Comparison of ENCODE assay signal across 8 cellular contexts in the genomic region with DNA sequence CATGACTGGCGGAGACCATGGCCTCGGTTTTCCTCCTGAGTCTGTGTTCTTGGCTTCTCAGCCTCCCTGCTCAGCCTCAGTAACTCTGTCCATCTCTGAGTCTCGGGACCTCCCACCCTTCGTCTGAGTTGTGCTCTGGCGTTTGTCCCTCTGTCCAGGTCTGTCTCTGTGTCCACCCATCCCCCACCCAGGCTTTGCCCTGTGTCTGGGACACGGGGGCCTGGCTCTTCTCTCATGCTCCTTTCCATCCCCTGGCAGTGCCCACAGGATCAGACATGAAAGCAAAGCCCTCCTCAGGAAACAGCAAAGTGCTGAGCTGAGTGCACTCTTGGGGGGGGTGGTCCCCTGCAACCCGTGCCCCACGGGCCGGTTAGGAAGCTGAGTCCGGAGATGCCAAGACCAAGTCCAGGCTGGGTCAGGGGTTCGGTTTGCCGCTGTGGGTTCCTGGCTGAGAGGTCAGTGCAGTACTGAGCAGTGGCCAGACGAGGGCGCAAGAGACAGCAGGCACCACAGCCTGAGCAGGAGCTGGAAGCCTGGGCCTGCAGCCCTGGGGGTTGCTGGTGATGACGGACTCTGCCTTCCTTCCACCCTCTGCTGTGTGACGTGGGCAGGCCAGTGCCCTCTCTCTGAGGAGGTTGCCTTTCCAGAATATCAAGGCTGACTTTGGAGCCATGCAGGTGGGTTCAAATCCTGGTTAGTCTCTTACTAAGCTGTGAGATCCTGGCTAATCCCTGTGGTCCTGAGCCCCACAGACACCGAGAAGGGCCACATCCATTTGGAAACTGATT. TPM values are rescaled to one million over a fixed set of nuclear protein-coding genes. Genes with fewer than 3 reads are reported as not detected.
DNase-seq lines count a peak whose midpoint lies in the region; ATAC-seq and TF ChIP-seq lines count a peak whose summit lies in the region.

No MANE protein-coding gene starts in this region.

- intact Hi-C loops in activated CD4-positive, alpha-beta T cell treated with anti-CD3 and anti-CD28 coated beads for 36 hours (cut with DNase I, micrococcal nuclease), result loop anchor here (1.0 to 5.0 kb wide), 7 partner anchors 49 to 349 kb away; partner anchors contain the start of genes ANKFY1 (in 1 of the 2) and ATP2A3 (in 1 of the 2)
- intact Hi-C loops in left lung (cut with DNase I), result loop anchor here in 1 of 2 donors (10.0 kb wide), 1 partner anchor 91 kb away; no protein-coding TSS in a partner anchor

- no peaks in the 10 kb centered on the region for H3K36me3 ChIP-seq in left lung

- POLR2A ChIA-PET in activated CD4-positive, alpha-beta T cell treated with anti-CD3 and anti-CD28 coated beads for 36 hours (lab: Charles Lee), result interaction anchor here (0.6 kb wide), 1 partner anchor 999 kb away, joined by 3 read pairs; no protein-coding TSS in a partner anchor

- DNase-seq in NCI-H2196 (lab: John Stamatoyannopoulos, UW; ENCODE audit: unreplicated experiment), result peak; percentile 50
- peak; percentile 92 for DNase-seq in activated CD4-positive, alpha-beta T cell treated with anti-CD3 and anti-CD28 coated beads for 36 hours
- DNase-seq in cerebellar cortex (ENCODE audit: low spot score), result peak; percentile 77
- DNase-seq in left lung, result peak; percentile 86 to 96
- peak; percentile 83 to 87 for DNase-seq in stimulated activated CD4-positive, alpha-beta T cell treated with anti-CD3 and anti-CD28 coated beads, Interleukin-2, amount 100 ng/mL, for 48 hours

- peaks cover 52% of the 10 kb centered on the region for H3K4me1 Mint-ChIP-seq in activated CD4-positive, alpha-beta T cell treated with anti-CD3 and anti-CD28 coated beads for 36 hours

- no peaks in the 10 kb centered on the region for H3K9me3 Mint-ChIP-seq in activated CD4-positive, alpha-beta T cell treated with anti-CD3 and anti-CD28 coated beads for 36 hours (ENCODE audit: low read depth)

- H3K4me3 Mint-ChIP-seq in activated CD4-positive, alpha-beta T cell treated with anti-CD3 and anti-CD28 coated beads for 36 hours, result no peak overlapping the region

- TF ChIP-seq CTCF in GM12873 (IDR thresholded peaks at IDR 0.05; ENCODE audit: insufficient read depth, low read depth, low read length, missing control alignments) (peak; percentile 100), left lung (IDR thresholded peaks at IDR 0.05) (peak; percentile 97)

- peak overlapping the region; percentile 42 for H3K27ac Mint-ChIP-seq in activated CD4-positive, alpha-beta T cell treated with anti-CD3 and anti-CD28 coated beads for 36 hours

- H3K27me3 Mint-ChIP-seq in activated CD4-positive, alpha-beta T cell treated with anti-CD3 and anti-CD28 coated beads for 36 hours, result no peaks in the 10 kb centered on the region

- H3K4me1 ChIP-seq in left lung, result peaks cover 9 to 62% of the 10 kb centered on the region in 2 donors

- H3K27me3 ChIP-seq in left lung, result no peaks in the 10 kb centered on the region

- H3K4me3 ChIP-seq in left lung, result peak overlapping the region in 1 of 2 donors; percentile 37

- peak overlapping the region in 1 of 2 donors; percentile 91 for H3K27ac ChIP-seq in left lung

- CTCF ChIA-PET in activated CD4-positive, alpha-beta T cell treated with anti-CD3 and anti-CD28 coated beads for 36 hours (lab: Charles Lee), result interaction anchor here (0.7 to 4.3 kb wide), 32 partner anchors 9 to 262 kb away, joined by 3 to 61 read pairs (median 5); partner anchors contain the start of genes CAMKK1, CYB5D2 and NCBP3

- H3K9me3 ChIP-seq in left lung, result no peaks in the 10 kb centered on the region

- no peaks in the 10 kb centered on the region for H3K36me3 Mint-ChIP-seq in activated CD4-positive, alpha-beta T cell treated with anti-CD3 and anti-CD28 coated beads for 36 hours (ENCODE audit: low read depth)

- ATAC-seq in HG02571 (IDR thresholded peaks at IDR 0.05; ENCODE audit: unreplicated experiment) (peak; percentile 43), left lung (peak; percentile 87), HG02981 (IDR thresholded peaks at IDR 0.05; ENCODE audit: unreplicated experiment) (no peak)
- peak; percentile 71 for ATAC-seq in activated CD4-positive, alpha-beta T cell treated with anti-CD3 and anti-CD28 coated beads for 36 hours

RNA-seq across cellular contexts. Expression of gene P2RX1, which starts 2.5 kb away (rescaled TPM):
- total RNA-seq in activated CD4-positive, alpha-beta T cell treated with anti-CD3 and anti-CD28 coated beads for 36 hours, result under 1 TPM; 0.72 to 0.89 TPM
- 10 to 100 TPM in 1 of 2 donors, 1 to 10 TPM in 1; 3.9 to 12.1 TPM for total RNA-seq in left lung

RNA-seq across cellular contexts. Expression of gene CAMKK1, which starts 20.9 kb away (rescaled TPM):
- 1 to 10 TPM; 4.5 to 5.4 TPM for total RNA-seq in activated CD4-positive, alpha-beta T cell treated with anti-CD3 and anti-CD28 coated beads for 36 hours
- total RNA-seq in left lung, result 10 to 100 TPM in 1 of 2 donors, 1 to 10 TPM in 1; 3.9 to 13.4 TPM

RNA-seq across cellular contexts. Expression of gene ATP2A3, which starts 50.5 kb away (rescaled TPM):
- total RNA-seq in activated CD4-positive, alpha-beta T cell treated with anti-CD3 and anti-CD28 coated beads for 36 hours, result 10 to 100 TPM; 92.6 to 98.3 TPM
- 10 to 100 TPM; 12.7 to 53.5 TPM for total RNA-seq in left lung
